In genomic region chr17:14355556-14355955, GRCh38 we compare ENCODE assay signal across 1 cellular context.
TF ChIP-seq lines count a peak whose summit lies in the region.

No MANE protein-coding gene starts in this region.

TF ChIP-seq in GM23338, 12 proteins besides CTCF, POLR2A, EP300 and RAD21 (continued from another document):
- TF ChIP-seq, protein P1, sequence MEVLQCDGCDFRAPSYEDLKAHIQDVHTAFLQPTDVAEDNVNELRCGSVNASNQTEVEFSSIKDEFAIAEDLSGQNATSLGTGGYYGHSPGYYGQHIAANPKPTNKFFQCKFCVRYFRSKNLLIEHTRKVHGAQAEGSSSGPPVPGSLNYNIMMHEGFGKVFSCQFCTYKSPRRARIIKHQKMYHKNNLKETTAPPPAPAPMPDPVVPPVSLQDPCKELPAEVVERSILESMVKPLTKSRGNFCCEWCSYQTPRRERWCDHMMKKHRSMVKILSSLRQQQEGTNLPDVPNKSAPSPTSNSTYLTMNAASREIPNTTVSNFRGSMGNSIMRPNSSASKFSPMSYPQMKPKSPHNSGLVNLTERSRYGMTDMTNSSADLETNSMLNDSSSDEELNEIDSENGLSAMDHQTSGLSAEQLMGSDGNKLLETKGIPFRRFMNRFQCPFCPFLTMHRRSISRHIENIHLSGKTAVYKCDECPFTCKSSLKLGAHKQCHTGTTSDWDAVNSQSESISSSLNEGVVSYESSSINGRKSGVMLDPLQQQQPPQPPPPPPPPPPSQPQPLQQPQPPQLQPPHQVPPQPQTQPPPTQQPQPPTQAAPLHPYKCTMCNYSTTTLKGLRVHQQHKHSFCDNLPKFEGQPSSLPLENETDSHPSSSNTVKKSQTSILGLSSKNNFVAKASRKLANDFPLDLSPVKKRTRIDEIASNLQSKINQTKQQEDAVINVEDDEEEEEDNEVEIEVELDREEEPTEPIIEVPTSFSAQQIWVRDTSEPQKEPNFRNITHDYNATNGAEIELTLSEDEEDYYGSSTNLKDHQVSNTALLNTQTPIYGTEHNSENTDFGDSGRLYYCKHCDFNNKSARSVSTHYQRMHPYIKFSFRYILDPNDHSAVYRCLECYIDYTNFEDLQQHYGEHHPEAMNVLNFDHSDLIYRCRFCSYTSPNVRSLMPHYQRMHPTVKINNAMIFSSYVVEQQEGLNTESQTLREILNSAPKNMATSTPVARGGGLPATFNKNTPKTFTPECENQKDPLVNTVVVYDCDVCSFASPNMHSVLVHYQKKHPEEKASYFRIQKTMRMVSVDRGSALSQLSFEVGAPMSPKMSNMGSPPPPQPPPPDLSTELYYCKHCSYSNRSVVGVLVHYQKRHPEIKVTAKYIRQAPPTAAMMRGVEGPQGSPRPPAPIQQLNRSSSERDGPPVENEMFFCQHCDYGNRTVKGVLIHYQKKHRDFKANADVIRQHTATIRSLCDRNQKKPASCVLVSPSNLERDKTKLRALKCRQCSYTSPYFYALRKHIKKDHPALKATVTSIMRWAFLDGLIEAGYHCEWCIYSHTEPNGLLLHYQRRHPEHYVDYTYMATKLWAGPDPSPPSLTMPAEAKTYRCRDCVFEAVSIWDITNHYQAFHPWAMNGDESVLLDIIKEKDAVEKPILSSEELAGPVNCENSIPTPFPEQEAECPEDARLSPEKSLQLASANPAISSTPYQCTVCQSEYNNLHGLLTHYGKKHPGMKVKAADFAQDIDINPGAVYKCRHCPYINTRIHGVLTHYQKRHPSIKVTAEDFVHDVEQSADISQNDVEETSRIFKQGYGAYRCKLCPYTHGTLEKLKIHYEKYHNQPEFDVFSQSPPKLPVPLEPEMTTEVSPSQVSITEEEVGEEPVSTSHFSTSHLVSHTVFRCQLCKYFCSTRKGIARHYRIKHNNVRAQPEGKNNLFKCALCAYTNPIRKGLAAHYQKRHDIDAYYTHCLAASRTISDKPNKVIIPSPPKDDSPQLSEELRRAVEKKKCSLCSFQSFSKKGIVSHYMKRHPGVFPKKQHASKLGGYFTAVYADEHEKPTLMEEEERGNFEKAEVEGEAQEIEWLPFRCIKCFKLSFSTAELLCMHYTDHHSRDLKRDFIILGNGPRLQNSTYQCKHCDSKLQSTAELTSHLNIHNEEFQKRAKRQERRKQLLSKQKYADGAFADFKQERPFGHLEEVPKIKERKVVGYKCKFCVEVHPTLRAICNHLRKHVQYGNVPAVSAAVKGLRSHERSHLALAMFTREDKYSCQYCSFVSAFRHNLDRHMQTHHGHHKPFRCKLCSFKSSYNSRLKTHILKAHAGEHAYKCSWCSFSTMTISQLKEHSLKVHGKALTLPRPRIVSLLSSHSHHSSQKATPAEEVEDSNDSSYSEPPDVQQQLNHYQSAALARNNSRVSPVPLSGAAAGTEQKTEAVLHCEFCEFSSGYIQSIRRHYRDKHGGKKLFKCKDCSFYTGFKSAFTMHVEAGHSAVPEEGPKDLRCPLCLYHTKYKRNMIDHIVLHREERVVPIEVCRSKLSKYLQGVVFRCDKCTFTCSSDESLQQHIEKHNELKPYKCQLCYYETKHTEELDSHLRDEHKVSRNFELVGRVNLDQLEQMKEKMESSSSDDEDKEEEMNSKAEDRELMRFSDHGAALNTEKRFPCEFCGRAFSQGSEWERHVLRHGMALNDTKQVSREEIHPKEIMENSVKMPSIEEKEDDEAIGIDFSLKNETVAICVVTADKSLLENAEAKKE (CRISPR knock-in tag; IDR thresholded peaks at IDR 0.05) = no peak
- TF ChIP-seq JUNB (IDR thresholded peaks at IDR 0.05; ENCODE audit: unreplicated experiment) (no peak), CREB1 (CRISPR knock-in tag; IDR thresholded peaks at IDR 0.05; ENCODE audit: low read depth) (no peak), POLR2AphosphoS5 (IDR thresholded peaks at IDR 0.05; ENCODE audit: low read depth) (no peak), NANOG (IDR thresholded peaks at IDR 0.05; ENCODE audit: borderline replicate concordance) (no peak), ZNF331 (CRISPR knock-in tag; IDR thresholded peaks at IDR 0.05; ENCODE audit: low read depth) (no peak), ZNF114 (CRISPR knock-in tag; IDR thresholded peaks at IDR 0.05) (no peak), REST (IDR thresholded peaks at IDR 0.05; ENCODE audit: unreplicated experiment) (no peak), STAT1 (IDR thresholded peaks at IDR 0.05; ENCODE audit: unreplicated experiment) (no peak)
